Comparison of ENCODE assay signal across 7 cellular contexts in the genomic region with DNA sequence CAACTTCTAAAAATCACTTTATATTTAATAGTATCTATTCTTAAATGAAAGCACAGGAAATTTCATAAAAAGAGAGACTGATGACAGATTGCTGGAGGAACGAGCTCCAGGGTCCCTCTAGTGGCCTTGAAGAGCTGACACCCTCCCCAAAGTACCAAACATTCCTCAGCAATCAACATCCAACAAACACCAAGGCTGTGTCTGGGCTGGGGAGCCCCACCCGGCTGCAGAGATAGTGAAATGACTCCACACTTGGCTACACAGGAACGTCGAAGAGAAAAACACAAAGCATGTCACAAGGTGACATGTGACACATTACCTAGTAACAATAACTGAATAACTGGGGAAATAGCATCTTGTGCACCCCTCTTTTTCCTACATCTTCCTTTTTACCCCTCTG. TPM values are rescaled to one million over a fixed set of nuclear protein-coding genes. Genes with fewer than 3 reads are reported as not detected.
DNase-seq lines count a peak whose midpoint lies in the region; ATAC-seq and TF ChIP-seq lines count a peak whose summit lies in the region.

No MANE protein-coding gene starts in this region.

- peak in 4 of 7 experiments; percentile 15 to 30 (median 24) for TF ChIP-seq CTCF in body of pancreas (IDR thresholded peaks at IDR 0.05)

- H3K4me3 ChIP-seq in body of pancreas: no peak overlapping the region

- no peaks in the 10 kb centered on the region for H3K27me3 ChIP-seq in body of pancreas

- intact Hi-C loops in body of pancreas (cut with DNase I): no loop called here

- H3K27ac ChIP-seq in body of pancreas: no peak overlapping the region

- DNase-seq in Daoy (ENCODE audit: low read depth): peak; percentile 4
- DNase-seq in NCI-H82 (lab: John Stamatoyannopoulos, UW): peak; percentile 45
- DNase-seq in body of pancreas: peak in 2 of 4 donors; percentile 3 to 8
- peak; percentile 43 for DNase-seq in kidney glomerular epithelial cell (lab: John Stamatoyannopoulos, UW)
- peak; percentile 64 for DNase-seq in superior temporal gyrus (ENCODE audit: extremely low spot score)

- WGBS in body of pancreas, 2 donors: 13 to 21% methylated on average over 4 of the region's 4 CpGs

- H3K4me1 ChIP-seq in body of pancreas: peaks cover 11% of the 10 kb centered on the region

- no peak for TF ChIP-seq POLR2A in body of pancreas (IDR thresholded peaks at IDR 0.05)

- ATAC-seq in GM19023 (IDR thresholded peaks at IDR 0.05; ENCODE audit: unreplicated experiment) (peak; percentile 80), HG03064 (IDR thresholded peaks at IDR 0.05; ENCODE audit: low read depth, unreplicated experiment) (peak; percentile 79), body of pancreas (no peak)

- H3K36me3 ChIP-seq in body of pancreas (replicated peaks in 1 of 2; ENCODE audit: insufficient read depth in 1 of 2, low read depth in 2 of 2): no peaks in the 10 kb centered on the region

- H3K9me3 ChIP-seq in body of pancreas: no peaks in the 10 kb centered on the region

RNA-seq across cellular contexts. Expression of a gene that starts 45.6 kb away (rescaled TPM):
- total RNA-seq in Daoy (2014; rRNA removed; shearing (Covaris generic)): 15.6 and 18.7 TPM in 2 replicates
- total RNA-seq in body of pancreas: 10 to 100 TPM; 35.6 to 56.0 TPM
